ENCODE assay signal across 18 cellular contexts in genomic region chr14:74596747-74597456, GRCh38. TPM values are rescaled to one million over a fixed set of nuclear protein-coding genes. Genes with fewer than 3 reads are reported as not detected.
A peak's percentile ranks its signal among the peaks of the same experiment; 100 is the strongest.
DNase-seq lines count a peak whose midpoint lies in the region; ATAC-seq, FAIRE-seq and TF ChIP-seq lines count a peak whose summit lies in the region.
"Had no signal": no experiment of that assay in that cellular context is flagged by ENCODE, and none has a peak within 500 bp of the region (broad histone marks: within the 10 kb centered on the region; RNA-seq: fewer than 3 reads in every experiment).

No MANE protein-coding gene starts in this region.

- peaks cover 0 to 4% (median 0%) of the 10 kb centered on the region in 9 donors for H3K36me3 ChIP-seq in heart right ventricle
- no peaks in the 10 kb centered on the region for H3K36me3 ChIP-seq in gastrocnemius medialis
- H3K36me3 ChIP-seq: left lung, neutrophil had no signal

- H3K9me3 ChIP-seq in heart right ventricle (no peaks in the 10 kb centered on the region), gastrocnemius medialis (no peaks in the 10 kb centered on the region)
- H3K9me3 ChIP-seq: left lung, neutrophil had no signal

- DNase-seq in EH (ENCODE audit: low read depth) (peak; percentile 68), astrocyte of the spinal cord (ENCODE audit: low read depth, low spot score) (peak; percentile 55), heart right ventricle (no peak), gastrocnemius medialis (peak; percentile 29 to 43), natural killer cell (no peak), RCC 7860 (ENCODE audit: low spot score) (no peak)
- DNase-seq in activated naive CD8-positive, alpha-beta T cell treated with anti-CD3 and anti-CD28 coated beads, Interleukin-2, amount 50 U/mL, for 24 hours = no peak
- DNase-seq: activated T-cell treated with anti-CD3 and anti-CD28 coated beads, Interleukin-2, amount 50 U/mL, for 24 hours; amygdala; DMS153; effector memory CD8-positive, alpha-beta T cell; head of caudate nucleus; Karpas-422; NCI-H1694 treated with DMSO at 0.1 percent for 48 hours; NK-92 treated with Interleukin-12 subunit alpha and Interleukin-12 subunit beta, amount 100 ng/mL, for 24 hours had no signal

- no peaks in the 10 kb centered on the region for H3K4me1 Mint-ChIP-seq in natural killer cell
- peaks cover 3% of the 10 kb centered on the region for H3K4me1 Mint-ChIP-seq in activated naive CD8-positive, alpha-beta T cell treated with anti-CD3 and anti-CD28 coated beads, Interleukin-2, amount 50 U/mL, for 24 hours

- H3K27ac Mint-ChIP-seq in natural killer cell = no peak overlapping the region
- no peak overlapping the region for H3K27ac Mint-ChIP-seq in activated naive CD8-positive, alpha-beta T cell treated with anti-CD3 and anti-CD28 coated beads, Interleukin-2, amount 50 U/mL, for 24 hours
- H3K27ac Mint-ChIP-seq: activated T-cell treated with anti-CD3 and anti-CD28 coated beads, Interleukin-2, amount 50 U/mL, for 24 hours; effector memory CD8-positive, alpha-beta T cell had no signal

- TF ChIP-seq POLR2A in gastrocnemius medialis (IDR thresholded peaks at IDR 0.05) = no peak

- TF ChIP-seq CTCF in astrocyte of the spinal cord (IDR thresholded peaks at IDR 0.05; ENCODE audit: low read depth, low read length) = no peak
- TF ChIP-seq CTCF in heart right ventricle (IDR thresholded peaks at IDR 0.05) = no peak
- no peak for TF ChIP-seq CTCF in gastrocnemius medialis (IDR thresholded peaks at IDR 0.05 in 4 of 5, conservative IDR thresholded peaks at IDR 0.05 in 1 of 5)
- TF ChIP-seq CTCF in natural killer cell (IDR thresholded peaks at IDR 0.05) = no peak

- H3K27ac ChIP-seq in heart right ventricle (peak overlapping the region in 8 of 10 donors; percentile 31 to 94 (median 62)), gastrocnemius medialis (peak overlapping the region; percentile 17 to 53 (median 40))
- H3K27ac ChIP-seq: neutrophil had no signal

- no peak overlapping the region for H3K4me3 Mint-ChIP-seq in natural killer cell
- no peak overlapping the region for H3K4me3 Mint-ChIP-seq in activated naive CD8-positive, alpha-beta T cell treated with anti-CD3 and anti-CD28 coated beads, Interleukin-2, amount 50 U/mL, for 24 hours
- H3K4me3 Mint-ChIP-seq: activated T-cell treated with anti-CD3 and anti-CD28 coated beads, Interleukin-2, amount 50 U/mL, for 24 hours; effector memory CD8-positive, alpha-beta T cell had no signal

- H3K4me3 ChIP-seq in astrocyte of the spinal cord (ENCODE audit: low read depth, low read length) (no peak overlapping the region), heart right ventricle (no peak overlapping the region), gastrocnemius medialis (no peak overlapping the region)
- H3K4me3 ChIP-seq: left lung had no signal

- 61 to 63% methylated on average over 12 of the region's 12 CpGs for WGBS in heart right ventricle, 2 donors

- in situ Hi-C loops in astrocyte of the spinal cord (cut with HindIII; ENCODE audit: low sequenced_read_pairs) (no loop called here), gastrocnemius medialis (cut with MboI; ENCODE audit: low sequenced_read_pairs in 4 of 4) (no loop called here)

- no peaks in the 10 kb centered on the region for H3K9me3 Mint-ChIP-seq in natural killer cell
- no peaks in the 10 kb centered on the region for H3K9me3 Mint-ChIP-seq in activated naive CD8-positive, alpha-beta T cell treated with anti-CD3 and anti-CD28 coated beads, Interleukin-2, amount 50 U/mL, for 24 hours
- H3K9me3 Mint-ChIP-seq: activated T-cell treated with anti-CD3 and anti-CD28 coated beads, Interleukin-2, amount 50 U/mL, for 24 hours; effector memory CD8-positive, alpha-beta T cell had no signal

- FAIRE-seq in RCC 7860 (lab: Jason Lieb, UNC) = no peak

- H3K27me3 ChIP-seq in heart right ventricle (no peaks in the 10 kb centered on the region), gastrocnemius medialis (no peaks in the 10 kb centered on the region)
- H3K27me3 ChIP-seq: left lung, neutrophil had no signal

- H3K36me3 Mint-ChIP-seq in natural killer cell = no peaks in the 10 kb centered on the region
- H3K36me3 Mint-ChIP-seq in activated naive CD8-positive, alpha-beta T cell treated with anti-CD3 and anti-CD28 coated beads, Interleukin-2, amount 50 U/mL, for 24 hours (ENCODE audit: low read depth) = no peaks in the 10 kb centered on the region

- intact Hi-C loops in heart right ventricle (cut with DNase I) = loop anchor here in 2 of 10 donors (5.0 to 10.0 kb wide), 2 partner anchors 45 to 102 kb away; partner anchors contain the start of genes ISCA2 (in 1 of the 2) and NPC2 (in 1 of the 2)
- intact Hi-C loops in gastrocnemius medialis (cut with DNase I; ENCODE audit: low total_unique reads) = no loop called here
- intact Hi-C loops in natural killer cell (cut with micrococcal nuclease) = no loop called here

- peaks cover 46 to 96% (median 71%) of the 10 kb centered on the region in 9 donors for H3K4me1 ChIP-seq in heart right ventricle
- H3K4me1 ChIP-seq in gastrocnemius medialis = peaks cover 36 to 41% of the 10 kb centered on the region in 2 donors

- H3K27me3 Mint-ChIP-seq in natural killer cell (ENCODE audit: low read depth in 2 of 2) = peaks cover 9 to 24% of the 10 kb centered on the region in 2 donors
- H3K27me3 Mint-ChIP-seq in activated naive CD8-positive, alpha-beta T cell treated with anti-CD3 and anti-CD28 coated beads, Interleukin-2, amount 50 U/mL, for 24 hours = no peaks in the 10 kb centered on the region
- H3K27me3 Mint-ChIP-seq: activated T-cell treated with anti-CD3 and anti-CD28 coated beads, Interleukin-2, amount 50 U/mL, for 24 hours had no signal

- ATAC-seq in heart right ventricle = peak in 2 of 8 donors; percentile 15 to 36
- ATAC-seq in gastrocnemius medialis = peak; percentile 25 to 26
- no peak for ATAC-seq in natural killer cell
- no peak for ATAC-seq in activated naive CD8-positive, alpha-beta T cell treated with anti-CD3 and anti-CD28 coated beads, Interleukin-2, amount 50 U/mL, for 24 hours
- ATAC-seq in HG03159 (IDR thresholded peaks at IDR 0.05; ENCODE audit: unreplicated experiment) = no peak
- ATAC-seq: effector memory CD8-positive, alpha-beta T cell; left lung had no signal

RNA-seq across cellular contexts. Expression of gene LTBP2, which starts 15.1 kb away (rescaled TPM):
- total RNA-seq in heart right ventricle (10 to 100 TPM in 9 of 10 donors, 1 to 10 TPM in 1; 7.1 to 50.3 (median 18.5) TPM), gastrocnemius medialis (10 to 100 TPM; 19.8 to 51.9 (median 28.8) TPM), natural killer cell (1 to 10 TPM; 2.1 to 3.7 (median 3.0) TPM)
- 1 to 10 TPM; 3.5 TPM for polyA plus RNA-seq in heart right ventricle

Comparison
In these comparisons a context has a peak if more than half of its experiments do, and no peak if none do; other contexts are left out.
1. DNase-seq: peak in EH (single experiment), astrocyte of the spinal cord (single experiment) and gastrocnemius medialis (2 of 2); none in heart right ventricle (0 of 2), natural killer cell (single experiment), activated naive CD8-positive, alpha-beta T cell treated with anti-CD3 and anti-CD28 coated beads, Interleukin-2, amount 50 U/mL, for 24 hours (single experiment) and RCC 7860 (single experiment).
2. ATAC-seq: peak in gastrocnemius medialis (2 of 2); none in natural killer cell (0 of 3), activated naive CD8-positive, alpha-beta T cell treated with anti-CD3 and anti-CD28 coated beads, Interleukin-2, amount 50 U/mL, for 24 hours (single experiment) and HG03159 (single experiment).